In genomic region chr13:110711778-110712070, GRCh38 we compare ENCODE assay signal across 8 cellular contexts. TPM values are rescaled to one million over a fixed set of nuclear protein-coding genes. Genes with fewer than 3 reads are reported as not detected.
DNase-seq lines count a peak whose midpoint lies in the region; ATAC-seq and TF ChIP-seq lines count a peak whose summit lies in the region.

No MANE protein-coding gene starts in this region.

- no peaks in the 10 kb centered on the region for H3K27me3 ChIP-seq in CD4-positive, alpha-beta T cell (ENCODE audit: control insufficient read depth, insufficient read depth, low read length)
- H3K27me3 ChIP-seq in Karpas-422 (ENCODE audit: low read length) (no peaks in the 10 kb centered on the region), brain microvascular endothelial cell (replicated peaks) (no peaks in the 10 kb centered on the region), lung (ENCODE audit: control insufficient read depth, insufficient read depth) (no peaks in the 10 kb centered on the region)

- H3K9ac ChIP-seq in Karpas-422 (ENCODE audit: low read length): peak overlapping the region; percentile 94

- peak overlapping the region; percentile 97 for H3K27ac ChIP-seq in CD4-positive, alpha-beta T cell (ENCODE audit: low read depth, low read length)
- peak overlapping the region; percentile 99 for H3K27ac ChIP-seq in Karpas-422 (ENCODE audit: low read length)
- peak overlapping the region; percentile 89 for H3K27ac ChIP-seq in brain microvascular endothelial cell
- peak overlapping the region; percentile 96 to 97 for H3K27ac ChIP-seq in lung (ENCODE audit: low read depth in 1 of 2, low read length in 1 of 2)
- peak overlapping the region; percentile 80 for H3K27ac ChIP-seq in urinary bladder (ENCODE audit: low read depth)

- in situ Hi-C loops in brain microvascular endothelial cell (cut with HindIII; ENCODE audit: low pct_ligation_motif_present, low sequenced_read_pairs): no loop called here

- H3K9me2 ChIP-seq in Karpas-422 (replicated peaks; ENCODE audit: insufficient read depth, low read length): no peaks in the 10 kb centered on the region

- no peak for DNase-seq in CD4-positive, alpha-beta T cell
- DNase-seq in Karpas-422 (no peak), brain microvascular endothelial cell (peak; percentile 20), lung (ENCODE audit: low spot score) (no peak), AG08395 (ENCODE audit: low spot score) (no peak)
- DNase-seq in stimulated activated CD4-positive, alpha-beta T cell treated with anti-CD3 and anti-CD28 coated beads, Interleukin-12 subunit alpha, Interleukin-12 subunit beta, amount 100 ng/mL, for 4 hours: no peak

- peak overlapping the region; percentile 97 for H3K4me2 ChIP-seq in Karpas-422 (ENCODE audit: low read depth, low read length, poor library complexity, severe bottlenecking)

- no peak for TF ChIP-seq CTCF in CD4-positive, alpha-beta T cell (IDR thresholded peaks at IDR 0.05)
- TF ChIP-seq CTCF in brain microvascular endothelial cell (IDR thresholded peaks at IDR 0.05; ENCODE audit: low read depth, low read length, missing control alignments) (no peak), lung (IDR thresholded peaks at IDR 0.05; ENCODE audit: control extremely low read depth, extremely low read depth) (no peak)

- POLR2A ChIA-PET in CD4-positive, alpha-beta T cell (lab: Charles Lee): interaction anchor here (0.6 to 3.1 kb wide), 10 partner anchors 11 to 927 kb away, joined by 3 to 28 read pairs (median 4); partner anchors contain the start of genes ANKRD10 and NAXD

- no peak for ATAC-seq in CD4-positive, alpha-beta T cell (ENCODE audit: poor library complexity)
- no peak for ATAC-seq in lung (ENCODE audit: insufficient read depth, low FRiP score)
- no peak for ATAC-seq in HG03460 (IDR thresholded peaks at IDR 0.05; ENCODE audit: unreplicated experiment)

- H3K4me1 ChIP-seq in Karpas-422 (ENCODE audit: low read length): peaks cover 23% of the 10 kb centered on the region
- H3K4me1 ChIP-seq in lung (ENCODE audit: control insufficient read depth in 2 of 2, insufficient read depth in 2 of 2, low read length in 2 of 2): peaks cover 2 to 5% of the 10 kb centered on the region in 2 donors
- H3K4me1 ChIP-seq in urinary bladder (ENCODE audit: insufficient read depth): no peaks in the 10 kb centered on the region

- peak overlapping the region; percentile 98 for H3K4me3 Mint-ChIP-seq in CD4-positive, alpha-beta T cell

- peaks cover 23% of the 10 kb centered on the region for H3K4me1 Mint-ChIP-seq in CD4-positive, alpha-beta T cell (ENCODE audit: low read depth)

- H3K4me3 ChIP-seq in Karpas-422 (ENCODE audit: low read length) (peak overlapping the region; percentile 91), brain microvascular endothelial cell (ENCODE audit: low read depth, low read length) (peak overlapping the region; percentile 90), lung (peak overlapping the region; percentile 47), urinary bladder (ENCODE audit: low read depth, low read length) (peak overlapping the region; percentile 67)

- peak overlapping the region; percentile 87 for H2AFZ ChIP-seq in Karpas-422 (ENCODE audit: low read length)

- peaks cover 23% of the 10 kb centered on the region for H3K79me2 ChIP-seq in Karpas-422 (ENCODE audit: low read length)

- WGBS in lung, 2 donors: 2 to 3% methylated on average over 6 of the region's 6 CpGs
- WGBS in urinary bladder: 2% methylated on average over 6 of the region's 6 CpGs

- no peaks in the 10 kb centered on the region for H3K9me3 ChIP-seq in CD4-positive, alpha-beta T cell (ENCODE audit: control insufficient read depth, low read length)
- H3K9me3 ChIP-seq in Karpas-422 (ENCODE audit: low read length): no peaks in the 10 kb centered on the region
- H3K9me3 ChIP-seq in lung (ENCODE audit: control insufficient read depth in 2 of 2, insufficient read depth in 1 of 2, low read length in 1 of 2): no peaks in the 10 kb centered on the region

- peaks cover 4% of the 10 kb centered on the region for H3K27me3 Mint-ChIP-seq in CD4-positive, alpha-beta T cell

- H4K20me1 ChIP-seq in Karpas-422 (ENCODE audit: insufficient read depth, low read depth, low read length): peaks cover 14% of the 10 kb centered on the region

- H3K36me3 ChIP-seq in Karpas-422 (ENCODE audit: insufficient read depth, low read length) (no peaks in the 10 kb centered on the region), brain microvascular endothelial cell (replicated peaks) (no peaks in the 10 kb centered on the region), lung (ENCODE audit: control insufficient read depth in 2 of 2, insufficient read depth in 2 of 2, low read length in 2 of 2) (no peaks in the 10 kb centered on the region), urinary bladder (ENCODE audit: insufficient read depth) (no peaks in the 10 kb centered on the region)

- intact Hi-C loops in CD4-positive, alpha-beta T cell (cut with DNase I, micrococcal nuclease): loop anchor here (2.0 to 10.0 kb wide), 4 partner anchors 97 to 927 kb away; partner anchors contain the start of genes ANKRD10 (in 1 of the 2), IRS2 (in 1 of the 2) and NAXD (in 1 of the 2)

- CTCF ChIA-PET in CD4-positive, alpha-beta T cell (lab: Charles Lee): interaction anchor here (0.6 to 0.9 kb wide), 2 partner anchors 31 to 732 kb away, joined by 3 to 4 read pairs; no protein-coding TSS in a partner anchor

- peaks cover 39% of the 10 kb centered on the region for H3K36me3 Mint-ChIP-seq in CD4-positive, alpha-beta T cell (ENCODE audit: low read depth)

- H3K9me3 Mint-ChIP-seq in CD4-positive, alpha-beta T cell: no peaks in the 10 kb centered on the region

- H3K27ac Mint-ChIP-seq in CD4-positive, alpha-beta T cell: peak overlapping the region; percentile 97

RNA-seq across cellular contexts. Expression of gene ING1, which starts 1.8 kb away (rescaled TPM):
- total RNA-seq in CD4-positive, alpha-beta T cell: 10 to 100 TPM; 14.6 to 16.2 TPM
- 6.3 and 19.9 TPM in 2 replicates for total RNA-seq in Karpas-422 (2014; rRNA removed; shearing (Covaris generic); ENCODE audit: low replicate concordance)
- total RNA-seq in lung (10 to 100 TPM; 13.7 to 20.4 TPM), urinary bladder (8.0 TPM)
- polyA plus RNA-seq in lung (10 to 100 TPM in 1 of 2 donors, 1 to 10 TPM in 1; 8.8 to 20.6 TPM), urinary bladder (25.2 TPM)

RNA-seq across cellular contexts. Expression of gene CARS2, which starts 5.8 kb away (rescaled TPM):
- 10 to 100 TPM; 50.2 to 56.5 TPM for total RNA-seq in CD4-positive, alpha-beta T cell
- total RNA-seq in Karpas-422 (2014; rRNA removed; shearing (Covaris generic); ENCODE audit: low replicate concordance): 48.2 and 102 TPM in 2 replicates
- total RNA-seq in lung (10 to 100 TPM; 61.9 to 79.5 TPM), urinary bladder (53.9 TPM)
- polyA plus RNA-seq in lung (100 to 1,000 TPM in 1 of 2 donors, 10 to 100 TPM in 1; 70.5 to 102 TPM), urinary bladder (51.2 TPM)
